8 cellular contexts compared by ENCODE assay signal in the genomic region with DNA sequence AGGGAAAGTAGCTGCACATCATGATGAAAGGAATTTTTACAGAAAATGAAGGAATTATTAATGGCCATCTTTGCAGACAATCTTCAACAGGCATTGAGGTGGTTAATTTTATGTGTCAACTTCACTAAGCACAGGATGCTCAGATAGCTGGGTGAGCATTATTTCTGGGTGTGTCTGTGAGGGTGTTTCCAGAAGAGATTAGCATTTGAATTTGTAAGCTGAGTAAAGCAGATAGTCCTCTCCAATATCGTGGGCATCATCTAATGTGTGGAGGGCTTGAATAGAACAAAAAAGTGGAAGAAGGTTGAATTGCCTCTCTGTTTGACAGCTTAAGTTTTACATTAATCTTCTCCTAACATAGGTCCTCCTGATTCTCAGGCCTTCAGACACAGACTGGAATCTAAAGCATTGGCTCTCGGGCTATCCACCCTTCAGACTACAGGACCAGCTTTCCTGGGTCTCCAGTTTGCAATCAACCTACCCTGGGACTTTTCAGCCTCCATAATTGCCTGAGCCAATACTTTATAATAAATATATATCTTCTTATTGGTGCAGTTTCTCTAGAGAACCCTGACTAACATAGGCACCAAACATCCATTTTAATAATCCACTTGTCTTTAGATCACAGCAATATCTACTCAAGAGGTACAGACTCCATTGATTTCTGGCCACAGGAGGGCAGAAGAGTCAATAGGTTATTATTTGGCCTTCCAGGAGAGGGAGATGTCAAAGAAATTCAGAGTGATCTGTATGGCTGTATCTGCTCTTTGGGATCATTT. TPM values are rescaled to one million over a fixed set of nuclear protein-coding genes. Genes with fewer than 3 reads are reported as not detected.
DNase-seq lines count a peak whose midpoint lies in the region; ATAC-seq and TF ChIP-seq lines count a peak whose summit lies in the region.

No MANE protein-coding gene starts in this region.

- POLR2A ChIA-PET in Panc1 (lab: Charles Lee), result no interaction called here

- no peak overlapping the region for H3K27ac ChIP-seq in CD4-positive, CD25-positive, alpha-beta regulatory T cell (ENCODE audit: insufficient read depth, low read length, poor library complexity, severe bottlenecking)
- no peak overlapping the region for H3K27ac ChIP-seq in Panc1 (ENCODE audit: low read length)

- H3K27me3 ChIP-seq in CD4-positive, CD25-positive, alpha-beta regulatory T cell (ENCODE audit: control insufficient read depth, insufficient read depth, low read length), result no peaks in the 10 kb centered on the region
- no peaks in the 10 kb centered on the region for H3K27me3 ChIP-seq in Panc1 (ENCODE audit: control insufficient read depth, insufficient read depth, low read length)

- no peaks in the 10 kb centered on the region for H3K9me3 ChIP-seq in CD4-positive, CD25-positive, alpha-beta regulatory T cell (ENCODE audit: control insufficient read depth in 2 of 2, low read length in 2 of 2)
- no peaks in the 10 kb centered on the region for H3K9me3 ChIP-seq in Panc1 (ENCODE audit: control insufficient read depth, insufficient read depth, low read depth, low read length)

- no TSS peak for BruUV-seq in Panc1 (replicated peaks; lab: Mats Ljungman, UMichigan)

- peak; percentile 37 for ATAC-seq in CD4-positive, CD25-positive, alpha-beta regulatory T cell (ENCODE audit: low read depth in 2 of 2)
- peak; percentile 78 for ATAC-seq in GM18502 (IDR thresholded peaks at IDR 0.05; ENCODE audit: poor library complexity, unreplicated experiment)
- peak; percentile 79 for ATAC-seq in HG03354 (IDR thresholded peaks at IDR 0.05; ENCODE audit: poor library complexity, severe bottlenecking, unreplicated experiment)
- peak; percentile 97 for ATAC-seq in Panc1
- no peak for ATAC-seq in HG03439 (IDR thresholded peaks at IDR 0.05; ENCODE audit: unreplicated experiment)

- H3K27ac Mint-ChIP-seq in CD4-positive, CD25-positive, alpha-beta regulatory T cell, result no peak overlapping the region
- H3K27ac Mint-ChIP-seq in nephron, result no peak overlapping the region

- intact Hi-C loops in Panc1 (cut with micrococcal nuclease; ENCODE audit: unreplicated experiment), result loop anchor here (1.0 to 5.0 kb wide), 2 partner anchors 133 to 355 kb away; no protein-coding TSS in a partner anchor

- in situ Hi-C loops in Panc1 (cut with HindIII; ENCODE audit: low pct_unique_long_range_greater_than_20kb, low sequenced_read_pairs), result no loop called here

- H3K36me3 Mint-ChIP-seq in CD4-positive, CD25-positive, alpha-beta regulatory T cell, result no peaks in the 10 kb centered on the region
- no peaks in the 10 kb centered on the region for H3K36me3 Mint-ChIP-seq in nephron (ENCODE audit: low read depth)

- peak; percentile 77 for TF ChIP-seq CTCF in Panc1 (IDR thresholded peaks at IDR 0.05)
- TF ChIP-seq CTCF in epithelial cell of esophagus (IDR thresholded peaks at IDR 0.05; ENCODE audit: insufficient read depth, low read depth, low read length, missing control alignments), result peak; percentile 45
- peak; percentile 31 to 52 (median 35) for TF ChIP-seq CTCF in nephron (IDR thresholded peaks at IDR 0.05; ENCODE audit: unreplicated experiment in 3 of 3)

- peak in 2 of 3 donors; percentile 36 to 49 for DNase-seq in CD4-positive, CD25-positive, alpha-beta regulatory T cell
- no peak for DNase-seq in Panc1 (ENCODE audit: low read depth, low spot score)
- peak; percentile 58 for DNase-seq in epithelial cell of esophagus (ENCODE audit: low read depth)
- DNase-seq in mesenteric fat pad (ENCODE audit: low spot score), result no peak

- peaks cover 7% of the 10 kb centered on the region for H3K27me3 Mint-ChIP-seq in CD4-positive, CD25-positive, alpha-beta regulatory T cell
- no peaks in the 10 kb centered on the region for H3K27me3 Mint-ChIP-seq in nephron (ENCODE audit: low read depth)

- CTCF ChIA-PET in Panc1 (lab: Charles Lee), result interaction anchor here (3.3 kb wide), 1 partner anchor 133 kb away, joined by 18 read pairs; no protein-coding TSS in a partner anchor

- H3K4me1 Mint-ChIP-seq in CD4-positive, CD25-positive, alpha-beta regulatory T cell, result no peaks in the 10 kb centered on the region
- no peaks in the 10 kb centered on the region for H3K4me1 Mint-ChIP-seq in nephron

- H3K4me3 Mint-ChIP-seq in CD4-positive, CD25-positive, alpha-beta regulatory T cell, result no peak overlapping the region
- no peak overlapping the region for H3K4me3 Mint-ChIP-seq in nephron

- H3K4me1 ChIP-seq in CD4-positive, CD25-positive, alpha-beta regulatory T cell (ENCODE audit: control insufficient read depth, insufficient read depth, low read length, poor library complexity, severe bottlenecking), result no peaks in the 10 kb centered on the region
- H3K4me1 ChIP-seq in Panc1 (ENCODE audit: control insufficient read depth, insufficient read depth, low read length), result no peaks in the 10 kb centered on the region

- H3K36me3 ChIP-seq in CD4-positive, CD25-positive, alpha-beta regulatory T cell (ENCODE audit: control insufficient read depth, insufficient read depth, low read length), result no peaks in the 10 kb centered on the region
- H3K36me3 ChIP-seq in Panc1 (ENCODE audit: control insufficient read depth, insufficient read depth, low read length), result no peaks in the 10 kb centered on the region

- no peak overlapping the region for H3K4me3 ChIP-seq in CD4-positive, CD25-positive, alpha-beta regulatory T cell (ENCODE audit: low read depth, low read length)
- H3K4me3 ChIP-seq in Panc1 (ENCODE audit: low read depth in 2 of 2, low read length in 2 of 2) (no peak overlapping the region), epithelial cell of esophagus (ENCODE audit: low read length) (no peak overlapping the region)

- no peaks in the 10 kb centered on the region for H3K9me3 Mint-ChIP-seq in CD4-positive, CD25-positive, alpha-beta regulatory T cell
- H3K9me3 Mint-ChIP-seq in nephron, result no peaks in the 10 kb centered on the region

RNA-seq across cellular contexts. Expression of a gene that starts 10.5 kb away (rescaled TPM):
- 0.17 TPM for total RNA-seq in CD4-positive, CD25-positive, alpha-beta regulatory T cell
- under 1 TPM in 3 of 4 donors, not detected in 1; 0.03 to 0.12 (median 0.09) TPM for polyA plus RNA-seq in CD4-positive, CD25-positive, alpha-beta regulatory T cell
- total RNA-seq in Panc1 (2021; ENCODE audit: unreplicated experiment) (2.4 TPM), mesenteric fat pad (2.2 TPM)
- 0.40 TPM for polyA plus RNA-seq in Panc1 (2012; ENCODE audit: insufficient read length)

RNA-seq across cellular contexts. Expression of a gene that starts 33.7 kb away (rescaled TPM):
- total RNA-seq in CD4-positive, CD25-positive, alpha-beta regulatory T cell, result not detected
- polyA plus RNA-seq in CD4-positive, CD25-positive, alpha-beta regulatory T cell, result not detected
- not detected for total RNA-seq in Panc1 (2021; ENCODE audit: unreplicated experiment)
- polyA plus RNA-seq in Panc1 (2012; ENCODE audit: insufficient read length), result not detected
- not detected for total RNA-seq in mesenteric fat pad

Comparison
In these comparisons a context has a peak if more than half of its experiments do, and no peak if none do; other contexts are left out.
1. DNase-seq: peak in CD4-positive, CD25-positive, alpha-beta regulatory T cell (2 of 3) and epithelial cell of esophagus (single experiment); none in Panc1 (single experiment) and mesenteric fat pad (single experiment).
2. Peak in every context shown above with its lines, with median percentiles within 50 percentile points of each other: CTCF ChIP-seq.